Comparison of ENCODE assay signal across 17 cellular contexts in the genomic region with DNA sequence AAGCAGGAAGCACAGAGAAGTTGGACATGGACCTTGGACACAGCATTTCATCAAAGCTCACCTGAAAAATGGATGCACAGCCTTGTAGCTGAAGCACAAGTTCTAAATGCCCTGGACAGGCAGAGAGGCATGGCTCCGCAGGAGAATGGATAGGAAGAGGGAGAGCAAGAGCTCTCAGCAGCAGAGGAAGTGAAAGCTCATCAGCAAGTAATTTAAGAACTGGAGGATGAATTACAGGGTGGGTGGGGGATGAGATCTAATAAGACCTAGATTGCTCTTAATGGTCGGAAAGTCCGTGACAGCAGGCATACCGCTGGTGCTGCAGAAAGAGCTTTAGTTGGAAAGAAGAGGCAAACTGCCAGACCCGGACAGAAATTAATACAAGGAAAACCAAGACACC.
"Had no signal": no experiment of that assay in that cellular context is flagged by ENCODE, and none has a peak within 500 bp of the region (broad histone marks: within the 10 kb centered on the region; RNA-seq: fewer than 3 reads in every experiment).

No MANE protein-coding gene starts in this region.

- H3K4me3 Mint-ChIP-seq: activated CD4-positive, alpha-beta memory T cell treated with anti-CD3 and anti-CD28 coated beads for 36 hours; activated naive CD4-positive, alpha-beta T cell treated with anti-CD3 and anti-CD28 coated beads, Interleukin-2, amount 10 ng/mL, durations not matched to agents 7 days and 5 days; activated T-helper 1 cell treated with anti-CD3 and anti-CD28 coated beads, Interleukin-12 subunit alpha, Interleukin-12 subunit beta, Interleukin-2, Interleukin-4 antibody, amounts not matched to agents 30 ng/mL and 10 ng/mL and 1 ng/mL, durations not matched to agents 14 hours and 24 hours and 36 hours; neural crest cell; T-helper 17 cell had no signal

- H3K36me3 ChIP-seq: brain microvascular endothelial cell, gastroesophageal sphincter, ovary, thyroid gland, uterus had no signal

- H3K9me3 ChIP-seq: gastroesophageal sphincter, ovary, thyroid gland, uterus had no signal

- ATAC-seq: activated CD4-positive, CD25-positive, alpha-beta regulatory T cell treated with anti-CD3 and anti-CD28 coated beads, Interleukin-2, amount 50 U/mL, for 24 hours; gastroesophageal sphincter; left ventricle myocardium superior; T-helper 17 cell had no signal

- H3K36me3 Mint-ChIP-seq: activated CD4-positive, alpha-beta memory T cell treated with anti-CD3 and anti-CD28 coated beads for 36 hours; activated naive CD4-positive, alpha-beta T cell treated with anti-CD3 and anti-CD28 coated beads, Interleukin-2, amount 10 ng/mL, durations not matched to agents 7 days and 5 days had no signal

- H3K4me1 Mint-ChIP-seq: neural crest cell had no signal

- DNase-seq: activated CD4-positive, alpha-beta memory T cell treated with anti-CD3 and anti-CD28 coated beads for 36 hours; activated naive CD4-positive, alpha-beta T cell treated with anti-CD3 and anti-CD28 coated beads, Interleukin-2, amount 10 ng/mL, durations not matched to agents 7 days and 5 days; amygdala; brain microvascular endothelial cell; kidney; left ventricle myocardium superior; mesendoderm; ovary; stimulated activated CD4-positive, alpha-beta T cell treated with anti-CD3 and anti-CD28 coated beads, Interleukin-15, amount 100 ng/mL, for 24 hours; stimulated activated CD4-positive, alpha-beta T cell treated with anti-CD3 and anti-CD28 coated beads, Interleukin-4, amount 100 ng/mL, for 24 hours; T-helper 17 cell; thyroid gland; uterus had no signal

- H3K27me3 ChIP-seq: ovary, thyroid gland, uterus had no signal

- H3K27ac ChIP-seq: brain microvascular endothelial cell, gastroesophageal sphincter, ovary, thyroid gland, uterus had no signal

- H3K27ac Mint-ChIP-seq: activated CD4-positive, alpha-beta memory T cell treated with anti-CD3 and anti-CD28 coated beads for 36 hours; activated naive CD4-positive, alpha-beta T cell treated with anti-CD3 and anti-CD28 coated beads, Interleukin-2, amount 10 ng/mL, durations not matched to agents 7 days and 5 days; activated T-helper 1 cell treated with anti-CD3 and anti-CD28 coated beads, Interleukin-12 subunit alpha, Interleukin-12 subunit beta, Interleukin-2, Interleukin-4 antibody, amounts not matched to agents 30 ng/mL and 10 ng/mL and 1 ng/mL, durations not matched to agents 14 hours and 24 hours and 36 hours; T-helper 17 cell had no signal

- H3K9me3 Mint-ChIP-seq: activated CD4-positive, alpha-beta memory T cell treated with anti-CD3 and anti-CD28 coated beads for 36 hours; activated naive CD4-positive, alpha-beta T cell treated with anti-CD3 and anti-CD28 coated beads, Interleukin-2, amount 10 ng/mL, durations not matched to agents 7 days and 5 days; activated T-helper 1 cell treated with anti-CD3 and anti-CD28 coated beads, Interleukin-12 subunit alpha, Interleukin-12 subunit beta, Interleukin-2, Interleukin-4 antibody, amounts not matched to agents 30 ng/mL and 10 ng/mL and 1 ng/mL, durations not matched to agents 14 hours and 24 hours and 36 hours; neural crest cell had no signal

- H3K4me1 ChIP-seq: gastroesophageal sphincter, thyroid gland, uterus had no signal

- H3K4me3 ChIP-seq: gastroesophageal sphincter, ovary, thyroid gland, uterus had no signal
